ENCODE assay signal across 6 cellular contexts in genomic region chr18:50729986-50730385, GRCh38.
"Had no signal": no experiment of that assay in that cellular context is flagged by ENCODE, and none has a peak within 500 bp of the region (broad histone marks: within the 10 kb centered on the region; RNA-seq: fewer than 3 reads in every experiment).

No MANE protein-coding gene starts in this region.

- H3K27ac ChIP-seq: HL-60 had no signal

- H3K4me3 ChIP-seq: GM23338, HAP-1 had no signal

- H3K4me1 ChIP-seq: HAP-1 had no signal

- DNase-seq: HFFc6 had no signal

- H3K9me3 ChIP-seq: HAP-1 had no signal

- H3K36me3 ChIP-seq: HAP-1 had no signal

- ATAC-seq: HCT116, HepG2 had no signal
